1 cellular context compared by ENCODE assay signal in the genomic region with DNA sequence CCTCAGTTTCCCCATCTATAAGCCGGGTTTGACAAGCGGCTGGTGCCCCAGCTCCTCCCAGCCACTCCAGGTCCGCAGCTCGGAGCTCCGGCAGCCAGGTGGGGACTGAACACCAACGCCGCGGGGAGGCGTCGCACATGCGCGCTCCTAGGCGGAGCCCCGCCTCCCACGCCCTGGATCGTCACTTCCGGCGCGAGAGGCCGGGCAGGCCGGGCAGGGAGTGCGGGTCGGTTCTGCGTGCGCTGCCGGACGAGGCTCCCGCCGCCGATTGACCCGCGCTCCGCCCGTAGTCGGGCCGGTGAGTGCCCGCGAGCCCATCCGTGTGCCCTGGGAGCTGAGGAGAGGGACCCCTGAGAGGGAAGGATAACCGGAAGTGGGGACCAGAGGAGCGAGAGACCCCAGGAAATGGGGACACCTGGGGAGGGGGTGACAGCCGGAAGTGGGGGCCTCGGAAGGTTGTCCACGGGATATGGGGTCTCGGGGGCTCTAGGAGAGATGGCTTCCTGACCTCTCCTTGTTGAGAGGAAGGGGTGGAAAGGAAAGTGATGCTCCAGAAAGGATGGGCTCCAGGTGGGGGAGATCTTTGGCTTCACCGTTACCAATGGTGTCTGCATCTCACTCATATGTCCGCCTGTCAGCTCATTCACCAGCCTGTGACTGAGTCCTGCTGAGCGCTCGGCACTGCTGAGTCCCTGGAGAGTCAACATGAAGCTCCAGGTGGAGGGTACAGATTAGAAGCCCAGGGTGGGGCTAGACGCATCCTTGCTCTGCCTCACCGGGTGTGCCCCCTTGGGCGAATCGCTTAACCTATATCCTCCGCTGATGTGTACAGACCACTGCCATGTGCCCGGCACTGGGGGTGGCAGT.
TF ChIP-seq lines count a peak whose summit lies in the region.

A gene with protein sequence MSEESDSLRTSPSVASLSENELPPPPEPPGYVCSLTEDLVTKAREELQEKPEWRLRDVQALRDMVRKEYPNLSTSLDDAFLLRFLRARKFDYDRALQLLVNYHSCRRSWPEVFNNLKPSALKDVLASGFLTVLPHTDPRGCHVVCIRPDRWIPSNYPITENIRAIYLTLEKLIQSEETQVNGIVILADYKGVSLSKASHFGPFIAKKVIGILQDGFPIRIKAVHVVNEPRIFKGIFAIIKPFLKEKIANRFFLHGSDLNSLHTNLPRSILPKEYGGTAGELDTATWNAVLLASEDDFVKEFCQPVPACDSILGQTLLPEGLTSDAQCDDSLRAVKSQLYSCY (plus strand): TSS at position 181 of the 867 bp plus-strand sequence. CDS start 4,126 bp downstream, outside the sequence.

TF ChIP-seq in HepG2, 621 proteins besides CTCF, POLR2A, EP300 and RAD21 (continued from another document):
- TF ChIP-seq HNF1A (IDR thresholded peaks at IDR 0.05; ENCODE audit: low read depth) (no peak), HNF1A (CRISPR knock-in tag; IDR thresholded peaks at IDR 0.05; ENCODE audit: borderline replicate concordance) (peak; percentile 85), MXD1 (CRISPR knock-in tag; IDR thresholded peaks at IDR 0.05) (peak; percentile 97), SOX5 (CRISPR knock-in tag; IDR thresholded peaks at IDR 0.05; ENCODE audit: borderline replicate concordance) (peak; percentile 73; the same call in 1 of the 2 replicates), SAP130 (CRISPR knock-in tag; IDR thresholded peaks at IDR 0.05; ENCODE audit: low read depth) (peak; percentile 99), ZNF362 (CRISPR knock-in tag; IDR thresholded peaks at IDR 0.05; ENCODE audit: borderline replicate concordance) (peak; percentile 83), ZNF619 (CRISPR knock-in tag; IDR thresholded peaks at IDR 0.05) (peak; percentile 99), XRCC5 (optimal IDR thresholded peaks at IDR 0.05; ENCODE audit: low read length) (peak; percentile 93), GLI4 (CRISPR knock-in tag; IDR thresholded peaks at IDR 0.05; ENCODE audit: borderline replicate concordance) (peak; percentile 97; the same call in 1 of the 2 replicates), CSRNP1 (CRISPR knock-in tag; IDR thresholded peaks at IDR 0.05) (peak; percentile 99), ZFP41 (CRISPR knock-in tag; IDR thresholded peaks at IDR 0.05; ENCODE audit: borderline replicate concordance) (peak; percentile 96), REXO4 (CRISPR knock-in tag; IDR thresholded peaks at IDR 0.05; ENCODE audit: borderline replicate concordance) (no peak), ZNF652 (CRISPR knock-in tag; IDR thresholded peaks at IDR 0.05; ENCODE audit: borderline replicate concordance, low read depth) (no peak), ELF3 (CRISPR knock-in tag; IDR thresholded peaks at IDR 0.05) (peak; percentile 93), ELK4 (CRISPR knock-in tag; IDR thresholded peaks at IDR 0.05; ENCODE audit: borderline replicate concordance) (0 out of 2 replicates have a peak, but pooled peaks have one; percentile 54), ZNF546 (CRISPR knock-in tag; conservative IDR thresholded peaks at IDR 0.05) (peak; percentile 99), ZNF251 (CRISPR knock-in tag; IDR thresholded peaks at IDR 0.05) (peak; percentile 96; the same call in 1 of the 2 replicates), HINFP (CRISPR knock-in tag; IDR thresholded peaks at IDR 0.05; ENCODE audit: low read depth) (peak; percentile 94), ZSCAN29 (CRISPR knock-in tag; conservative IDR thresholded peaks at IDR 0.05) (peak; percentile 96), HMGA1 (CRISPR knock-in tag; conservative IDR thresholded peaks at IDR 0.05) (no peak), RFX5 (IDR thresholded peaks at IDR 0.05; ENCODE audit: low read depth, low read length) (no peak; the same call in 1 of the 2 replicates), ZSCAN21 (CRISPR knock-in tag; IDR thresholded peaks at IDR 0.05; ENCODE audit: borderline replicate concordance) (peak; percentile 98)
- TF ChIP-seq, protein P1, sequence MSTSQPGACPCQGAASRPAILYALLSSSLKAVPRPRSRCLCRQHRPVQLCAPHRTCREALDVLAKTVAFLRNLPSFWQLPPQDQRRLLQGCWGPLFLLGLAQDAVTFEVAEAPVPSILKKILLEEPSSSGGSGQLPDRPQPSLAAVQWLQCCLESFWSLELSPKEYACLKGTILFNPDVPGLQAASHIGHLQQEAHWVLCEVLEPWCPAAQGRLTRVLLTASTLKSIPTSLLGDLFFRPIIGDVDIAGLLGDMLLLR (CRISPR knock-in tag; IDR thresholded peaks at IDR 0.05), result peak; percentile 93
- TF ChIP-seq, protein P2, sequence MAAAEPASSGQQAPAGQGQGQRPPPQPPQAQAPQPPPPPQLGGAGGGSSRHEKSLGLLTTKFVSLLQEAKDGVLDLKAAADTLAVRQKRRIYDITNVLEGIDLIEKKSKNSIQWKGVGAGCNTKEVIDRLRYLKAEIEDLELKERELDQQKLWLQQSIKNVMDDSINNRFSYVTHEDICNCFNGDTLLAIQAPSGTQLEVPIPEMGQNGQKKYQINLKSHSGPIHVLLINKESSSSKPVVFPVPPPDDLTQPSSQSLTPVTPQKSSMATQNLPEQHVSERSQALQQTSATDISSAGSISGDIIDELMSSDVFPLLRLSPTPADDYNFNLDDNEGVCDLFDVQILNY (CRISPR knock-in tag; conservative IDR thresholded peaks at IDR 0.05), result peak; percentile 89
- TF ChIP-seq, protein P3, sequence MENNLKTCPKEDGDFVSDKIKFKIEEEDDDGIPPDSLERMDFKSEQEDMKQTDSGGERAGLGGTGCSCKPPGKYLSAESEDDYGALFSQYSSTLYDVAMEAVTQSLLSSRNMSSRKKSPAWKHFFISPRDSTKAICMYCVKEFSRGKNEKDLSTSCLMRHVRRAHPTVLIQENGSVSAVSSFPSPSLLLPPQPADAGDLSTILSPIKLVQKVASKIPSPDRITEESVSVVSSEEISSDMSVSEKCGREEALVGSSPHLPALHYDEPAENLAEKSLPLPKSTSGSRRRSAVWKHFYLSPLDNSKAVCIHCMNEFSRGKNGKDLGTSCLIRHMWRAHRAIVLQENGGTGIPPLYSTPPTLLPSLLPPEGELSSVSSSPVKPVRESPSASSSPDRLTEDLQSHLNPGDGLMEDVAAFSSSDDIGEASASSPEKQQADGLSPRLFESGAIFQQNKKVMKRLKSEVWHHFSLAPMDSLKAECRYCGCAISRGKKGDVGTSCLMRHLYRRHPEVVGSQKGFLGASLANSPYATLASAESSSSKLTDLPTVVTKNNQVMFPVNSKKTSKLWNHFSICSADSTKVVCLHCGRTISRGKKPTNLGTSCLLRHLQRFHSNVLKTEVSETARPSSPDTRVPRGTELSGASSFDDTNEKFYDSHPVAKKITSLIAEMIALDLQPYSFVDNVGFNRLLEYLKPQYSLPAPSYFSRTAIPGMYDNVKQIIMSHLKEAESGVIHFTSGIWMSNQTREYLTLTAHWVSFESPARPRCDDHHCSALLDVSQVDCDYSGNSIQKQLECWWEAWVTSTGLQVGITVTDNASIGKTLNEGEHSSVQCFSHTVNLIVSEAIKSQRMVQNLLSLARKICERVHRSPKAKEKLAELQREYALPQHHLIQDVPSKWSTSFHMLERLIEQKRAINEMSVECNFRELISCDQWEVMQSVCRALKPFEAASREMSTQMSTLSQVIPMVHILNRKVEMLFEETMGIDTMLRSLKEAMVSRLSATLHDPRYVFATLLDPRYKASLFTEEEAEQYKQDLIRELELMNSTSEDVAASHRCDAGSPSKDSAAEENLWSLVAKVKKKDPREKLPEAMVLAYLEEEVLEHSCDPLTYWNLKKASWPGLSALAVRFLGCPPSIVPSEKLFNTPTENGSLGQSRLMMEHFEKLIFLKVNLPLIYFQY (CRISPR knock-in tag; IDR thresholded peaks at IDR 0.05; ENCODE audit: borderline replicate concordance), result peak; percentile 96
- TF ChIP-seq, protein P4, sequence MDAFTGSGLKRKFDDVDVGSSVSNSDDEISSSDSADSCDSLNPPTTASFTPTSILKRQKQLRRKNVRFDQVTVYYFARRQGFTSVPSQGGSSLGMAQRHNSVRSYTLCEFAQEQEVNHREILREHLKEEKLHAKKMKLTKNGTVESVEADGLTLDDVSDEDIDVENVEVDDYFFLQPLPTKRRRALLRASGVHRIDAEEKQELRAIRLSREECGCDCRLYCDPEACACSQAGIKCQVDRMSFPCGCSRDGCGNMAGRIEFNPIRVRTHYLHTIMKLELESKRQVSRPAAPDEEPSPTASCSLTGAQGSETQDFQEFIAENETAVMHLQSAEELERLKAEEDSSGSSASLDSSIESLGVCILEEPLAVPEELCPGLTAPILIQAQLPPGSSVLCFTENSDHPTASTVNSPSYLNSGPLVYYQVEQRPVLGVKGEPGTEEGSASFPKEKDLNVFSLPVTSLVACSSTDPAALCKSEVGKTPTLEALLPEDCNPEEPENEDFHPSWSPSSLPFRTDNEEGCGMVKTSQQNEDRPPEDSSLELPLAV (CRISPR knock-in tag; conservative IDR thresholded peaks at IDR 0.05; ENCODE audit: low read depth), result 0 out of 2 replicates have a peak, but pooled peaks have one; percentile 48
- TF ChIP-seq, protein P5, sequence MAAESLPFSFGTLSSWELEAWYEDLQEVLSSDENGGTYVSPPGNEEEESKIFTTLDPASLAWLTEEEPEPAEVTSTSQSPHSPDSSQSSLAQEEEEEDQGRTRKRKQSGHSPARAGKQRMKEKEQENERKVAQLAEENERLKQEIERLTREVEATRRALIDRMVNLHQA (CRISPR knock-in tag; IDR thresholded peaks at IDR 0.05), result no peak
